Comparison of ENCODE assay signal across 7 cellular contexts in genomic region chr10:99619851-99620712, GRCh38.
DNase-seq lines count a peak whose midpoint lies in the region; ATAC-seq and TF ChIP-seq lines count a peak whose summit lies in the region.

Gene SLC25A28 (minus strand): TSS chr10:99620439. CDS start chr10:99620335, 104 bp downstream.

- H3K27me3 ChIP-seq in layer of hippocampus (ENCODE audit: control insufficient read depth, insufficient read depth, low read length), result no peaks in the 10 kb centered on the region

- peak; percentile 76 for ATAC-seq in GM18505 (IDR thresholded peaks at IDR 0.05; ENCODE audit: unreplicated experiment)
- ATAC-seq in HG03196 (IDR thresholded peaks at IDR 0.05; ENCODE audit: unreplicated experiment), result peak; percentile 85

- no peak for TF ChIP-seq CTCF in coronary artery (IDR thresholded peaks at IDR 0.05)

- H3K27ac ChIP-seq in coronary artery (peak within 1 kb of the TSS; percentile 94 to 98), layer of hippocampus (ENCODE audit: low read depth, low read length) (peak within 1 kb of the TSS; percentile 94)

- DNase-seq in NCI-H510A (lab: John Stamatoyannopoulos, UW) (peak; percentile 99), coronary artery (ENCODE audit: low spot score) (peak; percentile 98)
- peak; percentile 95 for DNase-seq in activated CD4-positive, alpha-beta T cell treated with anti-CD3 and anti-CD28 coated beads for 48 hours
- peak; percentile 83 to 87 for DNase-seq in stimulated activated CD4-positive, alpha-beta T cell treated with anti-CD3 and anti-CD28 coated beads, Interleukin-1b, Interleukin-23, amount 100 ng/mL, for 4 hours (ENCODE audit: low read depth in 2 of 2)

- no peak for TF ChIP-seq POLR2A in GM18505 (IDR thresholded peaks at IDR 0.05; ENCODE audit: borderline replicate concordance, extremely low read depth, insufficient read depth, insufficient read length)

- H3K4me3 ChIP-seq in coronary artery, result peak within 1 kb of the TSS; percentile 91

Comparison
In these comparisons a context has a peak if more than half of its experiments do, and no peak if none do; other contexts are left out.
1. Peak in every context shown above with its lines: DNase-seq, ATAC-seq, H3K4me3 ChIP-seq and H3K27ac ChIP-seq.